In genomic region chr10:45339896-45340295, GRCh38 we compare ENCODE assay signal across 38 cellular contexts. TPM values are rescaled to one million over a fixed set of nuclear protein-coding genes. Genes with fewer than 3 reads are reported as not detected.
A peak's percentile ranks its signal among the peaks of the same experiment; 100 is the strongest.
DNase-seq lines count a peak whose midpoint lies in the region; ATAC-seq, FAIRE-seq and TF ChIP-seq lines count a peak whose summit lies in the region.
"Had no signal": no experiment of that assay in that cellular context is flagged by ENCODE, and none has a peak within 500 bp of the region (broad histone marks: within the 10 kb centered on the region; RNA-seq: fewer than 3 reads in every experiment).

No MANE protein-coding gene starts in this region.

- BruUV-seq in K562 (replicated peaks; lab: Mats Ljungman, UMichigan), result no TSS peak

- no peak overlapping the region for H3K4me3 ChIP-seq in MG63
- no peak overlapping the region for H3K4me3 ChIP-seq in K562
- H3K4me3 ChIP-seq: A549; BLaER1; BLaER1 treated with 17β-estradiol and CSF1 and Interleukin-3, amounts not matched to agents 10 nM and 100 nM had no signal

- no peak overlapping the region for H3K9ac ChIP-seq in K562 (ENCODE audit: insufficient read depth in 1 of 2, low read depth in 2 of 2, low read length in 2 of 2)
- H3K9ac ChIP-seq: BLaER1; BLaER1 treated with 17β-estradiol and CSF1 and Interleukin-3, amounts not matched to agents 10 nM and 100 nM had no signal

- no peak for TF ChIP-seq EP300 in K562 (IDR thresholded peaks at IDR 0.05; ENCODE audit: low read length)

- in situ Hi-C loops in K562 (cut with MboI), result no loop called here

- TF ChIP-seq CTCF in K562 (IDR thresholded peaks at IDR 0.05 in 2 of 3, conservative IDR thresholded peaks at IDR 0.05 in 1 of 3; ENCODE audit: insufficient read depth in 2 of 3, low read depth in 1 of 3, low read length in 3 of 3), result no peak

- no peaks in the 10 kb centered on the region for H4K20me1 ChIP-seq in K562 (replicated peaks; ENCODE audit: control insufficient read depth, insufficient read depth, low read length)
- H4K20me1 ChIP-seq: BLaER1; BLaER1 treated with 17β-estradiol and CSF1 and Interleukin-3, amounts not matched to agents 10 nM and 100 nM had no signal

- no peak for TF ChIP-seq POLR2A in K562 (conservative IDR thresholded peaks at IDR 0.05)
- TF ChIP-seq POLR2A in erythroblast (IDR thresholded peaks at IDR 0.05; ENCODE audit: low read length), result no peak

- no peaks in the 10 kb centered on the region for H3K79me2 ChIP-seq in K562 (ENCODE audit: control insufficient read depth, insufficient read depth, low read length)

- POLR2A ChIA-PET in K562 (lab: Yijun Ruan, JAX), result no interaction called here

- TF ChIP-seq RAD21 in K562 (CRISPR knock-in tag; conservative IDR thresholded peaks at IDR 0.05 in 1 of 2, IDR thresholded peaks at IDR 0.05 in 1 of 2), result no peak

- FAIRE-seq in K562 (lab: Jason Lieb, UNC), result no peak
- FAIRE-seq: A204.1, A549, D721Med had no signal

- DNase-seq in MG63 (peak; percentile 58), K562 (ENCODE audit: extremely low read depth in 1 of 4, low spot score in 3 of 4) (peak in 1 of 4 experiments; percentile 41), erythroblast (lab: John Stamatoyannopoulos, UW) (peak; percentile 35 to 36), AG08396 (ENCODE audit: low spot score) (no peak), nucleus accumbens (lab: John Stamatoyannopoulos, UW) (no peak)
- DNase-seq: 8988T; ACHN; AML-193; BE2C; C1 segment of cervical spinal cord; Caco-2; Calu3; CD4-positive, alpha-beta memory T cell; CD4-positive, alpha-beta T cell; CD4-positive, CD25-positive, alpha-beta regulatory T cell; CD8-positive, alpha-beta memory T cell; CD8-positive, alpha-beta T cell; COR-L47; DMS 273 treated with DMSO at 0.1 percent for 48 hours; DMS153; DMS53; DMS79; DMS79 treated with DMSO at 0.1 percent for 48 hours; DND-41; EL had no signal

- H3K36me3 ChIP-seq in MG63 (no peaks in the 10 kb centered on the region), K562 (ENCODE audit: control insufficient read depth, insufficient read depth, low read length) (no peaks in the 10 kb centered on the region)
- H3K36me3 ChIP-seq: BE2C, BLaER1 had no signal

- H3K4me2 ChIP-seq in K562 (ENCODE audit: insufficient read depth, low read length), result no peak overlapping the region
- H3K4me2 ChIP-seq: A549; BLaER1; BLaER1 treated with 17β-estradiol and CSF1 and Interleukin-3, amounts not matched to agents 10 nM and 100 nM had no signal

- 13% methylated on average over 1 of the region's 1 CpG for WGBS in K562 (ENCODE audit: insufficient coverage, low coverage, missing lambda C conversion rate)

- intact Hi-C loops in K562 (cut with micrococcal nuclease), result no loop called here

- H3K27ac ChIP-seq in K562 (ENCODE audit: extremely low read depth, low read depth, low read length), result no peak overlapping the region
- H3K27ac ChIP-seq: 22Rv1; A549; BLaER1; BLaER1 treated with 17β-estradiol and CSF1 and Interleukin-3, amounts not matched to agents 10 nM and 100 nM; C4-2B had no signal

- H3K9me1 ChIP-seq in K562 (ENCODE audit: control insufficient read depth, insufficient read depth, low read length), result no peaks in the 10 kb centered on the region

- H3K27me3 ChIP-seq in MG63 (no peaks in the 10 kb centered on the region), K562 (ENCODE audit: control insufficient read depth in 2 of 2, insufficient read depth in 2 of 2, low read length in 2 of 2) (0 out of 5 replicates have a peak, but pooled peaks cover 0 to 4% of the 10 kb centered on the region in 2 experiments)
- H3K27me3 ChIP-seq: BE2C; BLaER1; BLaER1 treated with 17β-estradiol and CSF1 and Interleukin-3, amounts not matched to agents 10 nM and 100 nM had no signal

- ATAC-seq in K562 (no peak), GM18873 (IDR thresholded peaks at IDR 0.05; ENCODE audit: low FRiP score, unreplicated experiment) (no peak)
- ATAC-seq: A549; CD8-positive, alpha-beta T cell had no signal

- CTCF ChIA-PET in K562 (lab: Yijun Ruan, JAX; ENCODE audit: low intra/inter-chr PET ratio), result no interaction called here

- no peaks in the 10 kb centered on the region for H3K9me3 ChIP-seq in MG63
- H3K9me3 ChIP-seq in K562 (replicated peaks; ENCODE audit: control insufficient read depth, insufficient read depth, low read depth, low read length), result no peaks in the 10 kb centered on the region; the same call in 1 of the 2 replicates
- H3K9me3 ChIP-seq: A549, BE2C, Caco-2 had no signal

- no peak overlapping the region for H2AFZ ChIP-seq in K562 (ENCODE audit: low read depth, low read length)

- H3K4me1 ChIP-seq in K562 (replicated peaks in 1 of 2; ENCODE audit: control insufficient read depth in 2 of 2, insufficient read depth in 2 of 2, low read length in 2 of 2), result no peaks in the 10 kb centered on the region; a peak in 2 of 5 replicates
- H3K4me1 ChIP-seq: A549, BE2C, BLaER1, Caco-2 had no signal

TF ChIP-seq in K562, 482 proteins besides CTCF, POLR2A, EP300 and RAD21 (continues in another document):
- no peak for TF ChIP-seq ERF (CRISPR knock-in tag; IDR thresholded peaks at IDR 0.05)
- no peak for TF ChIP-seq KLF6 (CRISPR knock-in tag; IDR thresholded peaks at IDR 0.05; ENCODE audit: borderline replicate concordance)
- peak; percentile 75 for TF ChIP-seq NFE2 (IDR thresholded peaks at IDR 0.05; ENCODE audit: low read depth)

RNA-seq across cellular contexts. Expression of gene OR13A1, which starts 24.5 kb away (rescaled TPM):
- not detected in 2 replicates for total RNA-seq in MG63 (2014; rRNA removed; shearing (Covaris generic); ENCODE audit: low replicate concordance)
- not detected in 2 replicates for total RNA-seq in K562 (2011; cell fraction: chromatin; rRNA removed; ENCODE audit: low replicate concordance)
- not detected in 2 replicates for total RNA-seq in K562 (2011; cell fraction: nucleolus; rRNA removed)
- total RNA-seq in K562 (2011; cell fraction: nucleoplasm; rRNA removed), result 0.22 TPM in 1 of 2 replicates, not detected in the other
- total RNA-seq in K562 (2014; rRNA removed) (not detected in 2 replicates), K562 (2014; rRNA removed; fragmentation: Illumina TruSeq; extraction: Trizol) (not detected in 2 replicates), K562 (2015; rRNA removed; fragmentation: Illumina TruSeq; extraction: Trizol) (0.11 TPM in 1 of 2 replicates, not detected in the other), K562 (2021) (0.07 and 0.13 TPM in 2 replicates)
- polyA plus RNA-seq in K562 (2011; rRNA removed) (0.06 and 0.08 TPM in 2 replicates), K562 (2014; fragmentation: Illumina TruSeq; extraction: Trizol) (0.06 TPM in 1 of 2 replicates, not detected in the other), K562 (2014; fragmentation: Nextera tagmentation; extraction: Ambion mirVana) (under 1 TPM; 0.03 to 0.10 TPM), K562 (2014; rRNA removed) (0.04 TPM in 1 of 2 replicates, not detected in the other)
- polyA plus RNA-seq in K562 (2011; cell fraction: cytosol; rRNA removed), result 0.01 and 0.19 TPM in 2 replicates
- 0.17 and 0.20 TPM in 2 replicates for polyA plus RNA-seq in K562 (2011; cell fraction: nucleus; rRNA removed)
- 0.12 and 0.17 TPM in 2 replicates for polyA plus RNA-seq in K562 (2012)
- not detected in 2 replicates for polyA minus RNA-seq in K562 (2011; rRNA and poly(A)+ RNA removed)
- not detected in 2 replicates for polyA minus RNA-seq in K562 (2011; cell fraction: cytosol; rRNA and poly(A)+ RNA removed)
- polyA minus RNA-seq in K562 (2011; cell fraction: nucleus; rRNA and poly(A)+ RNA removed), result 0.13 TPM in 1 of 2 replicates, not detected in the other
- total RNA-seq: A172; A673; Caco-2; Calu3; CD4-positive, alpha-beta memory T cell; CD4-positive, alpha-beta T cell; CD4-positive, CD25-positive, alpha-beta regulatory T cell; CD8-positive, alpha-beta memory T cell; CD8-positive, alpha-beta T cell; Daoy had no signal
- polyA plus RNA-seq: AG04450, BJ had no signal

RNA-seq across cellular contexts. Expression of gene ALOX5, which starts 34.1 kb away (rescaled TPM):
- not detected in 2 replicates for total RNA-seq in MG63 (2014; rRNA removed; shearing (Covaris generic); ENCODE audit: low replicate concordance)
- total RNA-seq in K562 (2011; cell fraction: chromatin; rRNA removed; ENCODE audit: low replicate concordance), result 3.5 and 4.3 TPM in 2 replicates
- total RNA-seq in K562 (2011; cell fraction: nucleolus; rRNA removed), result 2.2 and 3.8 TPM in 2 replicates
- 2.5 and 2.6 TPM in 2 replicates for total RNA-seq in K562 (2011; cell fraction: nucleoplasm; rRNA removed)
- total RNA-seq in K562 (2014; rRNA removed) (1.1 and 1.9 TPM in 2 replicates), K562 (2014; rRNA removed; fragmentation: Illumina TruSeq; extraction: Trizol) (0.51 and 0.73 TPM in 2 replicates), K562 (2015; rRNA removed; fragmentation: Illumina TruSeq; extraction: Trizol) (1.8 and 1.9 TPM in 2 replicates), K562 (2021) (0.92 and 2.0 TPM in 2 replicates)
- polyA plus RNA-seq in K562 (2011; rRNA removed) (0.74 and 6.5 TPM in 2 replicates), K562 (2014; fragmentation: Illumina TruSeq; extraction: Trizol) (1.4 and 1.5 TPM in 2 replicates), K562 (2014; fragmentation: Nextera tagmentation; extraction: Ambion mirVana) (under 1 TPM; 0.10 to 0.13 TPM), K562 (2014; rRNA removed) (1.6 and 2.4 TPM in 2 replicates)
- polyA plus RNA-seq in K562 (2011; cell fraction: cytosol; rRNA removed), result 0.61 and 3.8 TPM in 2 replicates
- 10.6 and 47.2 TPM in 2 replicates for polyA plus RNA-seq in K562 (2011; cell fraction: nucleus; rRNA removed)
- 4.9 and 23.7 TPM in 2 replicates for polyA plus RNA-seq in K562 (2012)
- 0.46 and 3.2 TPM in 2 replicates for polyA minus RNA-seq in K562 (2011; rRNA and poly(A)+ RNA removed)
- 2.5 TPM in 1 of 2 replicates, not detected in the other for polyA minus RNA-seq in K562 (2011; cell fraction: cytosol; rRNA and poly(A)+ RNA removed)
- 2.0 and 18.2 TPM in 2 replicates for polyA minus RNA-seq in K562 (2011; cell fraction: nucleus; rRNA and poly(A)+ RNA removed)
- total RNA-seq: A673, Caco-2 had no signal
- polyA plus RNA-seq: AG04450, BJ had no signal

Comparison
In these comparisons a context has a peak if more than half of its experiments do, and no peak if none do; other contexts are left out.
1. DNase-seq: peak in MG63 (single experiment) and erythroblast (2 of 2); none in AG08396 (single experiment) and nucleus accumbens (0 of 56).